Comparison of ENCODE assay signal across 8 cellular contexts in genomic region chr12:48003226-48004038, GRCh38. TPM values are rescaled to one million over a fixed set of nuclear protein-coding genes. Genes with fewer than 3 reads are reported as not detected.
DNase-seq lines count a peak whose midpoint lies in the region; ATAC-seq, FAIRE-seq and TF ChIP-seq lines count a peak whose summit lies in the region.

No MANE protein-coding gene starts in this region.

- peak; percentile 23 for DNase-seq in GM12892 (ENCODE audit: insufficient read length)
- no peak for DNase-seq in activated T-helper 1 cell treated with anti-CD3 and anti-CD28 coated beads, Interleukin-12 subunit alpha, Interleukin-12 subunit beta, Interleukin-2, Interleukin-4 antibody, amounts not matched to agents 30 ng/mL and 10 ng/mL and 1 ng/mL, durations not matched to agents 14 hours and 24 hours and 36 hours (ENCODE audit: low spot score)
- DNase-seq in memory B cell (ENCODE audit: low spot score in 2 of 2): peak in 1 of 2 donors; percentile 22
- no peak for DNase-seq in SW480 (ENCODE audit: low spot score)
- no peak for DNase-seq in LoVo (ENCODE audit: low spot score)
- no peak for DNase-seq in SK-N-DZ (ENCODE audit: low spot score)

- peak overlapping the region; percentile 54 for H3K4me3 Mint-ChIP-seq in activated T-helper 1 cell treated with anti-CD3 and anti-CD28 coated beads, Interleukin-12 subunit alpha, Interleukin-12 subunit beta, Interleukin-2, Interleukin-4 antibody, amounts not matched to agents 30 ng/mL and 10 ng/mL and 1 ng/mL, durations not matched to agents 14 hours and 24 hours and 36 hours
- H3K4me3 Mint-ChIP-seq in memory B cell: peak overlapping the region; percentile 65

- ATAC-seq in memory B cell (ENCODE audit: low read depth) (peak; percentile 16), GM19397 (IDR thresholded peaks at IDR 0.05; ENCODE audit: unreplicated experiment) (no peak)

- TF ChIP-seq POLR2A in GM12892 (IDR thresholded peaks at IDR 0.05; ENCODE audit: low read depth, low read length): no peak

- FAIRE-seq in GM12892 (lab: Jason Lieb, UNC): peak; percentile 17

- no peaks in the 10 kb centered on the region for H3K36me3 Mint-ChIP-seq in activated T-helper 1 cell treated with anti-CD3 and anti-CD28 coated beads, Interleukin-12 subunit alpha, Interleukin-12 subunit beta, Interleukin-2, Interleukin-4 antibody, amounts not matched to agents 30 ng/mL and 10 ng/mL and 1 ng/mL, durations not matched to agents 14 hours and 24 hours and 36 hours (ENCODE audit: low read depth)
- H3K36me3 Mint-ChIP-seq in memory B cell: no peaks in the 10 kb centered on the region

- peaks cover 32% of the 10 kb centered on the region for H3K4me1 Mint-ChIP-seq in activated T-helper 1 cell treated with anti-CD3 and anti-CD28 coated beads, Interleukin-12 subunit alpha, Interleukin-12 subunit beta, Interleukin-2, Interleukin-4 antibody, amounts not matched to agents 30 ng/mL and 10 ng/mL and 1 ng/mL, durations not matched to agents 14 hours and 24 hours and 36 hours (ENCODE audit: low read depth)
- peaks cover 24% of the 10 kb centered on the region for H3K4me1 Mint-ChIP-seq in memory B cell

- peak; percentile 18 for TF ChIP-seq CTCF in 22Rv1 (IDR thresholded peaks at IDR 0.05)

- intact Hi-C loops in activated T-helper 1 cell treated with anti-CD3 and anti-CD28 coated beads, Interleukin-12 subunit alpha, Interleukin-12 subunit beta, Interleukin-2, Interleukin-4 antibody, amounts not matched to agents 30 ng/mL and 10 ng/mL and 1 ng/mL, durations not matched to agents 14 hours and 24 hours and 36 hours (cut with micrococcal nuclease): loop anchor here (2.0 to 5.0 kb wide), 4 partner anchors 41 to 974 kb away; partner anchors contain the start of genes CCDC184, TMEM106C and WNT1

- no peak overlapping the region for H3K27ac ChIP-seq in 22Rv1

- peak overlapping the region; percentile 35 for H3K27ac Mint-ChIP-seq in activated T-helper 1 cell treated with anti-CD3 and anti-CD28 coated beads, Interleukin-12 subunit alpha, Interleukin-12 subunit beta, Interleukin-2, Interleukin-4 antibody, amounts not matched to agents 30 ng/mL and 10 ng/mL and 1 ng/mL, durations not matched to agents 14 hours and 24 hours and 36 hours
- H3K27ac Mint-ChIP-seq in memory B cell: no peak overlapping the region

- H3K9me3 Mint-ChIP-seq in activated T-helper 1 cell treated with anti-CD3 and anti-CD28 coated beads, Interleukin-12 subunit alpha, Interleukin-12 subunit beta, Interleukin-2, Interleukin-4 antibody, amounts not matched to agents 30 ng/mL and 10 ng/mL and 1 ng/mL, durations not matched to agents 14 hours and 24 hours and 36 hours: no peaks in the 10 kb centered on the region
- no peaks in the 10 kb centered on the region for H3K9me3 Mint-ChIP-seq in memory B cell

- peaks cover 89% of the 10 kb centered on the region for H3K27me3 Mint-ChIP-seq in activated T-helper 1 cell treated with anti-CD3 and anti-CD28 coated beads, Interleukin-12 subunit alpha, Interleukin-12 subunit beta, Interleukin-2, Interleukin-4 antibody, amounts not matched to agents 30 ng/mL and 10 ng/mL and 1 ng/mL, durations not matched to agents 14 hours and 24 hours and 36 hours (ENCODE audit: insufficient read depth)
- H3K27me3 Mint-ChIP-seq in memory B cell: peaks cover 29% of the 10 kb centered on the region

RNA-seq across cellular contexts. Expression of gene COL2A1, which starts 0.8 kb away (rescaled TPM):
- 0.13 TPM for polyA plus RNA-seq in GM12892 (2012; ENCODE audit: missing spikeins)
- total RNA-seq in activated T-helper 1 cell treated with anti-CD3 and anti-CD28 coated beads, Interleukin-12 subunit alpha, Interleukin-12 subunit beta, Interleukin-2, Interleukin-4 antibody, amounts not matched to agents 30 ng/mL and 10 ng/mL and 1 ng/mL, durations not matched to agents 14 hours and 24 hours and 36 hours: 0.08 TPM in 1 of 2 replicates, not detected in the other
- 6.6 and 9.9 TPM in 2 replicates for polyA plus RNA-seq in SK-N-DZ (2014; cell fraction: cytosol; rRNA removed)
- polyA plus RNA-seq in SK-N-DZ (2014; cell fraction: nucleus; rRNA removed): 55.9 and 74.4 TPM in 2 replicates

RNA-seq across cellular contexts. Expression of gene TMEM106C, which starts 40.0 kb away (rescaled TPM):
- 118 TPM for polyA plus RNA-seq in GM12892 (2012; ENCODE audit: missing spikeins)
- 139 and 143 TPM in 2 replicates for total RNA-seq in activated T-helper 1 cell treated with anti-CD3 and anti-CD28 coated beads, Interleukin-12 subunit alpha, Interleukin-12 subunit beta, Interleukin-2, Interleukin-4 antibody, amounts not matched to agents 30 ng/mL and 10 ng/mL and 1 ng/mL, durations not matched to agents 14 hours and 24 hours and 36 hours
- polyA plus RNA-seq in SK-N-DZ (2014; cell fraction: cytosol; rRNA removed): 173 and 195 TPM in 2 replicates
- polyA plus RNA-seq in SK-N-DZ (2014; cell fraction: nucleus; rRNA removed): 225 and 276 TPM in 2 replicates
